Comparison of ENCODE assay signal across 26 cellular contexts in the genomic region with DNA sequence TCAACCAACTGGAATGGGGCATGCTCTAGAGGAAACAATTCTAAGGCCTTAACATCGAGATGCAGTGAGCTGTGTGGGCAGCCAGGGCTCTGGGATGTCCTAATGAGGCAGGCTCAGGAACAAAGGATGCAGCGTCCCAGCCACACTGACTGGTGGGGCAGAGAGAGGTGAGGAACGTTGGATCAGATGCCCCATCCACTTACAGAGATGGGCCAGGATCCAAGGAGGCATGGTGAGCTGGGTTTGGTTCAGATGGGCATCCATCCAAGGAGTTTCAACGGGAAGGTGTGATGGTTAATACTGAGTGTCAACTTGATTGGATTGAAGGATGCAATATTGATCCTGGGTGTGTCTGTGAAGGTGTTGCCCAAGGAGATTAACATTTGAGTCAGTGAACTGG.
"Had no signal": no experiment of that assay in that cellular context is flagged by ENCODE, and none has a peak within 500 bp of the region (broad histone marks: within the 10 kb centered on the region; RNA-seq: fewer than 3 reads in every experiment).

No MANE protein-coding gene starts in this region.

- H3K9me3 ChIP-seq: esophagus muscularis mucosa, heart left ventricle, neutrophil, ovary, right lobe of liver, testis, transverse colon had no signal

- DNase-seq: activated CD4-positive, alpha-beta T cell treated with anti-CD3 and anti-CD28 coated beads, Interleukin-2, amount 50 U/mL, for 1 hour; activated CD4-positive, CD25-positive, alpha-beta regulatory T cell treated with anti-CD3 and anti-CD28 coated beads, Interleukin-2, amount 50 U/mL, for 72 hours; activated gamma-delta T cell; activated naive CD4-positive, alpha-beta T cell treated with anti-CD3 and anti-CD28 coated beads, Interleukin-2, amount 10 ng/mL, durations not matched to agents 7 days and 5 days; activated T-cell treated with anti-CD3 and anti-CD28 coated beads, Interleukin-2, amount 50 U/mL, for 1 hour; amniotic stem cell; caudate nucleus; endodermal cell; foreskin keratinocyte; heart left ventricle; hypothalamus; immature natural killer cell; midbrain; naive thymus-derived CD8-positive, alpha-beta T cell; ovary; right lobe of liver; stimulated activated CD4-positive, alpha-beta T cell treated with anti-CD3 and anti-CD28 coated beads, Interleukin-12 subunit alpha, Interleukin-12 subunit beta, amount 100 ng/mL, for 4 hours; stimulated activated CD4-positive, alpha-beta T cell treated with anti-CD3 and anti-CD28 coated beads, Interleukin-4, amount 100 ng/mL, for 1 hour; stimulated activated naive CD8-positive, alpha-beta T cell treated with anti-CD3 and anti-CD28 coated beads, Interleukin-15, Interleukin-2, amounts not matched to agents 100 U/mL and 50 U/mL, for 24 hours; T-helper 17 cell; T1000; testis; transverse colon had no signal

- H3K27ac ChIP-seq: esophagus muscularis mucosa, foreskin keratinocyte, heart left ventricle, neutrophil, ovary, testis, transverse colon had no signal

- H3K4me1 ChIP-seq: foreskin keratinocyte had no signal

- H3K36me3 Mint-ChIP-seq: activated naive CD4-positive, alpha-beta T cell treated with anti-CD3 and anti-CD28 coated beads, Interleukin-2, amount 10 ng/mL, durations not matched to agents 7 days and 5 days; immature natural killer cell had no signal

- H3K9me3 Mint-ChIP-seq: activated naive CD4-positive, alpha-beta T cell treated with anti-CD3 and anti-CD28 coated beads, Interleukin-2, amount 10 ng/mL, durations not matched to agents 7 days and 5 days; endodermal cell; immature natural killer cell; naive thymus-derived CD8-positive, alpha-beta T cell had no signal

- H3K36me3 ChIP-seq: esophagus muscularis mucosa, heart left ventricle, neutrophil, ovary, right lobe of liver, transverse colon had no signal

- H3K4me1 Mint-ChIP-seq: endodermal cell had no signal

- H3K27me3 ChIP-seq: esophagus muscularis mucosa, ovary, right lobe of liver, testis had no signal

- H3K4me3 ChIP-seq: esophagus muscularis mucosa, heart left ventricle, ovary, right lobe of liver, testis, transverse colon had no signal

- H3K4me3 Mint-ChIP-seq: activated naive CD4-positive, alpha-beta T cell treated with anti-CD3 and anti-CD28 coated beads, Interleukin-2, amount 10 ng/mL, durations not matched to agents 7 days and 5 days; endodermal cell; immature natural killer cell; naive thymus-derived CD8-positive, alpha-beta T cell; T-helper 17 cell had no signal

- ATAC-seq: foreskin keratinocyte; heart left ventricle; naive thymus-derived CD8-positive, alpha-beta T cell; right lobe of liver; stimulated activated naive CD8-positive, alpha-beta T cell treated with anti-CD3 and anti-CD28 coated beads, Interleukin-15, Interleukin-2, amounts not matched to agents 100 U/mL and 50 U/mL, for 24 hours; T-helper 17 cell had no signal

- H3K27ac Mint-ChIP-seq: activated naive CD4-positive, alpha-beta T cell treated with anti-CD3 and anti-CD28 coated beads, Interleukin-2, amount 10 ng/mL, durations not matched to agents 7 days and 5 days; endodermal cell; immature natural killer cell; progenitor cell of endocrine pancreas; T-helper 17 cell had no signal
